24 cellular contexts compared by ENCODE assay signal in genomic region chr4:104524591-104524990, GRCh38. TPM values are rescaled to one million over a fixed set of nuclear protein-coding genes. Genes with fewer than 3 reads are reported as not detected.
DNase-seq lines count a peak whose midpoint lies in the region; ATAC-seq, FAIRE-seq and TF ChIP-seq lines count a peak whose summit lies in the region.
"Had no signal": no experiment of that assay in that cellular context is flagged by ENCODE, and none has a peak within 500 bp of the region (broad histone marks: within the 10 kb centered on the region; RNA-seq: fewer than 3 reads in every experiment).

No MANE protein-coding gene starts in this region.

- CTCF ChIA-PET in A549 (lab: Yijun Ruan, JAX), result no interaction called here

- TF ChIP-seq RAD21 in A549 (conservative IDR thresholded peaks at IDR 0.05 in 1 of 2, IDR thresholded peaks at IDR 0.05 in 1 of 2), result no peak

- POLR2A ChIA-PET in A549 (lab: Yijun Ruan, JAX), result no interaction called here

- in situ Hi-C loops in brain microvascular endothelial cell (cut with HindIII; ENCODE audit: low pct_ligation_motif_present, low sequenced_read_pairs), result no loop called here

- no peaks in the 10 kb centered on the region for H3K9me3 ChIP-seq in A549
- H3K9me3 ChIP-seq: adrenal gland had no signal

- ATAC-seq in A549, result no peak
- ATAC-seq in HG03442 (IDR thresholded peaks at IDR 0.05; ENCODE audit: unreplicated experiment), result peak; percentile 51
- no peak for ATAC-seq in GM19463 (IDR thresholded peaks at IDR 0.05; ENCODE audit: unreplicated experiment)
- no peak for ATAC-seq in GM19324 (IDR thresholded peaks at IDR 0.05; ENCODE audit: low FRiP score, unreplicated experiment)
- ATAC-seq in HG03139 (IDR thresholded peaks at IDR 0.05; ENCODE audit: unreplicated experiment), result no peak
- ATAC-seq: activated CD8-positive, alpha-beta memory T cell treated with anti-CD3 and anti-CD28 coated beads, Interleukin-2, amount 10 ng/mL, durations not matched to agents 7 days and 5 days; left colon had no signal

- H3K36me3 ChIP-seq in brain microvascular endothelial cell (replicated peaks), result no peaks in the 10 kb centered on the region
- H3K36me3 ChIP-seq: adrenal gland had no signal

- no peaks in the 10 kb centered on the region for H3K4me1 ChIP-seq in A549
- H3K4me1 ChIP-seq: adrenal gland had no signal

- H3K27ac ChIP-seq in A549 (no peak overlapping the region), brain microvascular endothelial cell (no peak overlapping the region)
- H3K27ac ChIP-seq: adrenal gland, KMS-11 had no signal

- TF ChIP-seq CTCF in A549 (IDR thresholded peaks at IDR 0.05), result no peak
- TF ChIP-seq CTCF in brain microvascular endothelial cell (IDR thresholded peaks at IDR 0.05; ENCODE audit: low read depth, low read length, missing control alignments), result no peak

- TF ChIP-seq EP300 in A549 (IDR thresholded peaks at IDR 0.05), result no peak

- 17% methylated on average over 1 of the region's 1 CpG for WGBS in A549 (ENCODE audit: missing lambda C conversion rate)

- no peak overlapping the region for H3K4me2 ChIP-seq in A549
- H3K4me2 ChIP-seq: KMS-11 had no signal

- no peak for FAIRE-seq in A549 (lab: Jason Lieb, UNC)
- FAIRE-seq: H54 had no signal

- H3K27me3 ChIP-seq in brain microvascular endothelial cell (replicated peaks), result no peaks in the 10 kb centered on the region
- H3K27me3 ChIP-seq: adrenal gland had no signal

- TF ChIP-seq POLR2A in A549 (IDR thresholded peaks at IDR 0.05; ENCODE audit: low read length), result no peak

- DNase-seq in A549 (ENCODE audit: low read depth in 1 of 2, low spot score in 1 of 2) (no peak), brain microvascular endothelial cell (peak; percentile 4), iris pigment epithelial cell (ENCODE audit: low read depth) (peak; percentile 49), ecto neural progenitor cell (ENCODE audit: low spot score) (no peak)
- DNase-seq: ACHN; activated CD4-positive, CD25-positive, alpha-beta regulatory T cell; activated CD8-positive, alpha-beta memory T cell treated with anti-CD3 and anti-CD28 coated beads, Interleukin-2, amount 10 ng/mL, durations not matched to agents 7 days and 5 days; activated effector memory CD4-positive, alpha-beta T cell treated with anti-CD3 and anti-CD28 coated beads, Interleukin-2, amount 50 U/mL, for 16 hours; adrenal gland; CD4-positive, CD25-positive, alpha-beta regulatory T cell; DMS79; endodermal cell; foreskin melanocyte; left colon; NCI-H1092 treated with DMSO at 0.1 percent for 48 hours; NCI-H526 treated with DMSO at 0.1 percent for 48 hours; SIG-M5; stimulated activated CD4-positive, alpha-beta T cell treated with anti-CD3 and anti-CD28 coated beads, Interleukin-12 subunit alpha, Interleukin-12 subunit beta, amount 100 ng/mL, for 4 hours had no signal

- H3K4me3 ChIP-seq in A549 (no peak overlapping the region), brain microvascular endothelial cell (ENCODE audit: low read depth, low read length) (no peak overlapping the region)
- H3K4me3 ChIP-seq: adrenal gland had no signal

TF ChIP-seq in A549, 52 proteins besides CTCF, POLR2A, EP300 and RAD21:
- TF ChIP-seq FOSL2 (IDR thresholded peaks at IDR 0.05), result no peak
- TF ChIP-seq FOSL2 (CRISPR knock-in tag; IDR thresholded peaks at IDR 0.05), result peak; percentile 31; the same call in 1 of the 2 replicates
- no peak for TF ChIP-seq HOXB13 (CRISPR knock-in tag; IDR thresholded peaks at IDR 0.05; ENCODE audit: low read depth)

RNA-seq across cellular contexts. Expression of gene CXXC4, which starts 29.9 kb away (rescaled TPM):
- polyA plus RNA-seq in A549 (2011; rRNA removed) (0.91 and 0.93 TPM in 2 replicates), A549 (2017; fragmentation: RNase III; extraction: RNeasy Plus Mini Kit Qiagen cat#74134 plus additional on column Dnase treatment) (0.03 to 0.04 TPM (median 0.03 TPM) in 3 replicates)
- polyA plus RNA-seq in A549 (2012; cell fraction: cytosol; rRNA removed), result 0.09 and 0.13 TPM in 2 replicates
- 0.28 and 0.59 TPM in 2 replicates for polyA plus RNA-seq in A549 (2012; cell fraction: nucleus; rRNA removed)
- 0.54 and 0.79 TPM in 2 replicates for polyA minus RNA-seq in A549 (2011; rRNA and poly(A)+ RNA removed)
- polyA plus RNA-seq: CD4-positive, CD25-positive, alpha-beta regulatory T cell had no signal

Comparison
In these comparisons a context has a peak if more than half of its experiments do, and no peak if none do; other contexts are left out.
1. DNase-seq: peak in brain microvascular endothelial cell (single experiment) and iris pigment epithelial cell (single experiment); none in A549 (0 of 2) and ecto neural progenitor cell (single experiment).